ENCODE assay signal across 16 cellular contexts in genomic region chr5:178458140-178458539, GRCh38.
DNase-seq lines count a peak whose midpoint lies in the region; ATAC-seq and TF ChIP-seq lines count a peak whose summit lies in the region.
"Had no signal": no experiment of that assay in that cellular context is flagged by ENCODE, and none has a peak within 500 bp of the region (broad histone marks: within the 10 kb centered on the region; RNA-seq: fewer than 3 reads in every experiment).

No MANE protein-coding gene starts in this region.

- no peaks in the 10 kb centered on the region for H3K4me1 Mint-ChIP-seq in activated CD8-positive, alpha-beta memory T cell treated with anti-CD3 and anti-CD28 coated beads, Interleukin-2, amount 10 ng/mL, durations not matched to agents 7 days and 5 days
- H3K4me1 Mint-ChIP-seq in dendritic cell treated with granulocyte-macrophage colony-stimulating factor and Interleukin-4, amounts not matched to agents 40 ng/mL and 50 ng/mL, for 4 days (ENCODE audit: low read depth): peaks cover 45% of the 10 kb centered on the region
- H3K4me1 Mint-ChIP-seq: CD4-positive, alpha-beta memory T cell had no signal

- no peak overlapping the region for H3K4me3 Mint-ChIP-seq in activated CD8-positive, alpha-beta memory T cell treated with anti-CD3 and anti-CD28 coated beads, Interleukin-2, amount 10 ng/mL, durations not matched to agents 7 days and 5 days
- no peak overlapping the region for H3K4me3 Mint-ChIP-seq in dendritic cell treated with granulocyte-macrophage colony-stimulating factor and Interleukin-4, amounts not matched to agents 40 ng/mL and 50 ng/mL, for 4 days
- H3K4me3 Mint-ChIP-seq: CD14-positive monocyte; CD4-positive, alpha-beta memory T cell; H9 had no signal

- H3K9me3 Mint-ChIP-seq in activated CD8-positive, alpha-beta memory T cell treated with anti-CD3 and anti-CD28 coated beads, Interleukin-2, amount 10 ng/mL, durations not matched to agents 7 days and 5 days (ENCODE audit: low read depth): no peaks in the 10 kb centered on the region
- H3K9me3 Mint-ChIP-seq in dendritic cell treated with granulocyte-macrophage colony-stimulating factor and Interleukin-4, amounts not matched to agents 40 ng/mL and 50 ng/mL, for 4 days: no peaks in the 10 kb centered on the region
- H3K9me3 Mint-ChIP-seq: CD14-positive monocyte, H9 had no signal

- no peak for TF ChIP-seq EP300 in stomach (IDR thresholded peaks at IDR 0.05)

- no peaks in the 10 kb centered on the region for H3K36me3 ChIP-seq in stomach
- no peaks in the 10 kb centered on the region for H3K36me3 ChIP-seq in heart right ventricle
- H3K36me3 ChIP-seq: BLaER1 had no signal

- intact Hi-C loops in dendritic cell treated with granulocyte-macrophage colony-stimulating factor and Interleukin-4, amounts not matched to agents 40 ng/mL and 50 ng/mL, for 4 days (cut with micrococcal nuclease): no loop called here
- intact Hi-C loops in stomach (cut with DNase I; ENCODE audit: low total_unique reads): no loop called here
- intact Hi-C loops in heart right ventricle (cut with DNase I): loop anchor here in 2 of 10 donors (5.0 to 10.0 kb wide), 2 partner anchors 173 to 176 kb away; no protein-coding TSS in a partner anchor

- H3K4me1 ChIP-seq in stomach: peaks cover 0 to 9% (median 2%) of the 10 kb centered on the region in 4 donors
- peaks cover 0 to 16% (median 11%) of the 10 kb centered on the region in 9 donors for H3K4me1 ChIP-seq in heart right ventricle
- H3K4me1 ChIP-seq: BLaER1 had no signal

- H3K27ac ChIP-seq in stomach (no peak overlapping the region), heart right ventricle (no peak overlapping the region)
- H3K27ac ChIP-seq: 22Rv1, BLaER1 had no signal

- no peak for TF ChIP-seq CTCF in stomach (IDR thresholded peaks at IDR 0.05)
- TF ChIP-seq CTCF in heart right ventricle (IDR thresholded peaks at IDR 0.05): no peak

- no peaks in the 10 kb centered on the region for H3K36me3 Mint-ChIP-seq in activated CD8-positive, alpha-beta memory T cell treated with anti-CD3 and anti-CD28 coated beads, Interleukin-2, amount 10 ng/mL, durations not matched to agents 7 days and 5 days
- H3K36me3 Mint-ChIP-seq in dendritic cell treated with granulocyte-macrophage colony-stimulating factor and Interleukin-4, amounts not matched to agents 40 ng/mL and 50 ng/mL, for 4 days (ENCODE audit: low read depth): no peaks in the 10 kb centered on the region
- H3K36me3 Mint-ChIP-seq: CD14-positive monocyte; CD4-positive, alpha-beta memory T cell had no signal

- CTCF ChIA-PET in activated CD8-positive, alpha-beta memory T cell treated with anti-CD3 and anti-CD28 coated beads, Interleukin-2, amount 10 ng/mL, durations not matched to agents 7 days and 5 days (lab: Charles Lee): no interaction called here

- TF ChIP-seq POLR2A in stomach (IDR thresholded peaks at IDR 0.05): no peak

- H3K27me3 ChIP-seq in stomach: no peaks in the 10 kb centered on the region
- no peaks in the 10 kb centered on the region for H3K27me3 ChIP-seq in heart right ventricle
- H3K27me3 ChIP-seq: BLaER1 had no signal

- no peak overlapping the region for H3K27ac Mint-ChIP-seq in activated CD8-positive, alpha-beta memory T cell treated with anti-CD3 and anti-CD28 coated beads, Interleukin-2, amount 10 ng/mL, durations not matched to agents 7 days and 5 days
- peak overlapping the region; percentile 59 for H3K27ac Mint-ChIP-seq in dendritic cell treated with granulocyte-macrophage colony-stimulating factor and Interleukin-4, amounts not matched to agents 40 ng/mL and 50 ng/mL, for 4 days
- H3K27ac Mint-ChIP-seq: CD4-positive, alpha-beta memory T cell had no signal

- no peaks in the 10 kb centered on the region for H3K27me3 Mint-ChIP-seq in activated CD8-positive, alpha-beta memory T cell treated with anti-CD3 and anti-CD28 coated beads, Interleukin-2, amount 10 ng/mL, durations not matched to agents 7 days and 5 days
- no peaks in the 10 kb centered on the region for H3K27me3 Mint-ChIP-seq in dendritic cell treated with granulocyte-macrophage colony-stimulating factor and Interleukin-4, amounts not matched to agents 40 ng/mL and 50 ng/mL, for 4 days

- DNase-seq in activated CD8-positive, alpha-beta memory T cell treated with anti-CD3 and anti-CD28 coated beads, Interleukin-2, amount 10 ng/mL, durations not matched to agents 7 days and 5 days: peak; percentile 4
- DNase-seq in activated CD8-positive, alpha-beta memory T cell treated with anti-CD3 and anti-CD28 coated beads, Interleukin-2, amount 50 U/mL, for 4 hours: no peak
- DNase-seq in mesenteric fat pad (ENCODE audit: low spot score): peak; percentile 78
- peak; percentile 22 for DNase-seq in stomach
- no peak for DNase-seq in heart right ventricle
- DNase-seq: CD4-positive, alpha-beta memory T cell; DMS153; DMS79; GDM1; H9 had no signal

- ATAC-seq in activated CD8-positive, alpha-beta memory T cell treated with anti-CD3 and anti-CD28 coated beads, Interleukin-2, amount 10 ng/mL, durations not matched to agents 7 days and 5 days: no peak
- ATAC-seq in GM18517 (IDR thresholded peaks at IDR 0.05; ENCODE audit: unreplicated experiment): no peak
- no peak for ATAC-seq in heart right ventricle
- ATAC-seq in HG03469 (IDR thresholded peaks at IDR 0.05; ENCODE audit: unreplicated experiment): no peak

- no peak overlapping the region for H3K4me3 ChIP-seq in stomach
- no peak overlapping the region for H3K4me3 ChIP-seq in heart right ventricle
- H3K4me3 ChIP-seq: BLaER1 had no signal

- H3K9me3 ChIP-seq in stomach: no peaks in the 10 kb centered on the region
- no peaks in the 10 kb centered on the region for H3K9me3 ChIP-seq in heart right ventricle
- H3K9me3 ChIP-seq: BLaER1 had no signal

- WGBS in stomach, 5 donors: 85 to 91% (median 88%) methylated on average over 8 of the region's 8 CpGs
- WGBS in heart right ventricle, 2 donors: 92 to 94% methylated on average over 8 of the region's 8 CpGs

Comparison
In these comparisons a context has a peak if more than half of its experiments do, and no peak if none do; other contexts are left out.
1. DNase-seq: peak in activated CD8-positive, alpha-beta memory T cell treated with anti-CD3 and anti-CD28 coated beads, Interleukin-2, amount 10 ng/mL, durations not matched to agents 7 days and 5 days (single experiment), mesenteric fat pad (single experiment) and stomach (single experiment); none in activated CD8-positive, alpha-beta memory T cell treated with anti-CD3 and anti-CD28 coated beads, Interleukin-2, amount 50 U/mL, for 4 hours (single experiment) and heart right ventricle (0 of 2).